8 cellular contexts compared by ENCODE assay signal in the genomic region with DNA sequence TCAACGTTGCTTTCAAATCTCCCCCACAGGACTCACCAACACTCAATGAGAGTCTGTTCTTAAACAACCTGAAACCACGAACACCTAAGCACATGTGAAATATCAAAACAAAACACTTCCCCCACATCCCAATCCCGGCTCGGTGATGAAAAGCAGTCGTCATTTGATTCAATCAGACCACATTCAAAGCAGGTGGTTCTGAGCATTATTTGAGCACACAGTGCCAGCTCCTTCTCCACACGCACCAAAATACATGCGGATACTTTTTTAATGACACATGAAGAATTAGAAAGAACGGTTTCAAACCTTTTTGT.
A peak's percentile ranks its signal among the peaks of the same experiment; 100 is the strongest.
DNase-seq lines count a peak whose midpoint lies in the region; ATAC-seq and TF ChIP-seq lines count a peak whose summit lies in the region.

No MANE protein-coding gene starts in this region.

- H3K4me1 Mint-ChIP-seq in activated naive CD8-positive, alpha-beta T cell (ENCODE audit: low read depth) = peaks cover 13% of the 10 kb centered on the region

- H3K27me3 Mint-ChIP-seq in activated naive CD8-positive, alpha-beta T cell = peaks cover 4% of the 10 kb centered on the region

- no peak overlapping the region for H3K4me3 ChIP-seq in WERI-Rb-1 (ENCODE audit: low read depth, low read length)

- ATAC-seq in GM21717 (IDR thresholded peaks at IDR 0.05; ENCODE audit: unreplicated experiment) = peak; percentile 86
- no peak for ATAC-seq in GM19467 (IDR thresholded peaks at IDR 0.05; ENCODE audit: unreplicated experiment)

- POLR2A ChIA-PET in GM10248 (lab: Yijun Ruan, JAX) = no interaction called here

- no peak overlapping the region for H3K27ac Mint-ChIP-seq in activated naive CD8-positive, alpha-beta T cell

- no peaks in the 10 kb centered on the region for H3K36me3 ChIP-seq in WERI-Rb-1

- no peaks in the 10 kb centered on the region for H3K9me3 ChIP-seq in WERI-Rb-1 (ENCODE audit: severe bottlenecking)

- CTCF ChIA-PET in GM10248 (lab: Yijun Ruan, JAX) = interaction anchor here (1.0 to 1.1 kb wide), 2 partner anchors 10 to 12 kb away, joined by 3 read pairs; no protein-coding TSS in a partner anchor

- H3K9me3 Mint-ChIP-seq in activated naive CD8-positive, alpha-beta T cell (ENCODE audit: low read depth) = no peaks in the 10 kb centered on the region

- TF ChIP-seq CTCF in GM10248 (IDR thresholded peaks at IDR 0.05; ENCODE audit: control extremely low read depth, extremely low read depth, low read depth, missing control alignments) (no peak), WERI-Rb-1 (IDR thresholded peaks at IDR 0.05; ENCODE audit: low read depth, low read length) (no peak)

- peak overlapping the region; percentile 4 for H3K4me3 Mint-ChIP-seq in activated naive CD8-positive, alpha-beta T cell

- no peak overlapping the region for H3K27ac ChIP-seq in WERI-Rb-1

- H3K27me3 ChIP-seq in WERI-Rb-1 (ENCODE audit: insufficient read depth, low read depth, severe bottlenecking) = no peaks in the 10 kb centered on the region

- H3K36me3 Mint-ChIP-seq in activated naive CD8-positive, alpha-beta T cell = no peaks in the 10 kb centered on the region

- peak; percentile 18 for DNase-seq in GM10248 (ENCODE audit: extremely low spot score)
- peak; percentile 44 for DNase-seq in LHCN-M2 (ENCODE audit: low read depth)
- DNase-seq in EL = no peak
- no peak for DNase-seq in NOMO-1 (lab: John Stamatoyannopoulos, UW; ENCODE audit: unreplicated experiment in 2 of 2)
- no peak for DNase-seq in WERI-Rb-1

Comparison
In these comparisons a context has a peak if more than half of its experiments do, and no peak if none do; other contexts are left out.
1. DNase-seq: peak in GM10248 (single experiment) and LHCN-M2 (single experiment); none in EL (single experiment), NOMO-1 (0 of 2) and WERI-Rb-1 (single experiment).